In genomic region chr10:93859049-93859655, GRCh38 we compare ENCODE assay signal across 9 cellular contexts. TPM values are rescaled to one million over a fixed set of nuclear protein-coding genes. Genes with fewer than 3 reads are reported as not detected.
DNase-seq lines count a peak whose midpoint lies in the region; ATAC-seq, FAIRE-seq and TF ChIP-seq lines count a peak whose summit lies in the region.
"Had no signal": no experiment of that assay in that cellular context is flagged by ENCODE, and none has a peak within 500 bp of the region (broad histone marks: within the 10 kb centered on the region; RNA-seq: fewer than 3 reads in every experiment).

No MANE protein-coding gene starts in this region.

- no peak for TF ChIP-seq RAD21 in HepG2 (CRISPR knock-in tag; IDR thresholded peaks at IDR 0.05)

- CTCF ChIA-PET in HepG2 (lab: Yijun Ruan, JAX; ENCODE audit: low intra/inter-chr PET ratio, low total read pairs) = no interaction called here

- ATAC-seq in HepG2 (no peak), GM21367 (IDR thresholded peaks at IDR 0.05; ENCODE audit: unreplicated experiment) (no peak), GM18873 (IDR thresholded peaks at IDR 0.05; ENCODE audit: low FRiP score, unreplicated experiment) (no peak)

- no peaks in the 10 kb centered on the region for H4K20me1 ChIP-seq in HepG2 (ENCODE audit: insufficient read depth, low read length)

- peak; percentile 8 for DNase-seq in Caki2 (ENCODE audit: low read depth)
- peak; percentile 9 for DNase-seq in HT1080 (ENCODE audit: low read depth)
- DNase-seq in adipocyte (ENCODE audit: low read depth) = peak; percentile 66
- DNase-seq in HepG2 (ENCODE audit: low spot score) = no peak
- DNase-seq in NCI-H1092 (lab: John Stamatoyannopoulos, UW) = no peak
- DNase-seq in NCI-H128 (lab: John Stamatoyannopoulos, UW; ENCODE audit: unreplicated experiment) = no peak
- DNase-seq: KG1 had no signal

- TF ChIP-seq CTCF in HepG2 (CRISPR knock-in tag; IDR thresholded peaks at IDR 0.05) = 0 out of 2 replicates have a peak, but pooled peaks have one; percentile 20

- no peak for FAIRE-seq in HepG2 (lab: Jason Lieb, UNC)

- no TSS peak for BruUV-seq in HepG2 (replicated peaks; lab: Mats Ljungman, UMichigan)

- WGBS in HepG2 (ENCODE audit: low lambda C conversion rate) = 10% methylated on average over 3 of the region's 3 CpGs

- no peak overlapping the region for H2AFZ ChIP-seq in HepG2 (ENCODE audit: low read length)

- H3K9ac ChIP-seq in adipocyte (ENCODE audit: low read length) (no peak overlapping the region), HepG2 (ENCODE audit: insufficient read depth, low read depth, low read length) (no peak overlapping the region)

- H3K4me1 ChIP-seq in adipocyte (ENCODE audit: control insufficient read depth, insufficient read depth, low read length) (no peaks in the 10 kb centered on the region), HepG2 (ENCODE audit: insufficient read depth, low read length) (no peaks in the 10 kb centered on the region)

- TF ChIP-seq EP300 in HepG2 (IDR thresholded peaks at IDR 0.05; ENCODE audit: low read depth in 2 of 2, low read length in 2 of 2) (no peak), HepG2 (CRISPR knock-in tag; IDR thresholded peaks at IDR 0.05; ENCODE audit: borderline replicate concordance) (no peak)

- H3K4me3 ChIP-seq in adipocyte (ENCODE audit: low read length) (no peak overlapping the region), HepG2 (replicated peaks in 1 of 3; ENCODE audit: insufficient read depth in 1 of 3, low read depth in 2 of 3, low read length in 3 of 3) (no peak overlapping the region)

- POLR2A ChIA-PET in HepG2 (lab: Yijun Ruan, JAX) = no interaction called here

- H3K79me2 ChIP-seq in HepG2 (ENCODE audit: insufficient read depth, low read length) = no peaks in the 10 kb centered on the region

- H3K27ac ChIP-seq in HepG2 (ENCODE audit: extremely low read length, insufficient read depth, low read length) = no peak overlapping the region

- no peak for TF ChIP-seq POLR2A in HepG2 (IDR thresholded peaks at IDR 0.05; ENCODE audit: insufficient read depth in 1 of 2, low read depth in 2 of 2, low read length in 2 of 2)

- no peak overlapping the region for H3K4me2 ChIP-seq in HepG2 (ENCODE audit: low read depth, low read length)

- H3K27me3 ChIP-seq in adipocyte (replicated peaks; ENCODE audit: control insufficient read depth, insufficient read depth, low read length) = peaks cover 18% of the 10 kb centered on the region
- H3K27me3 ChIP-seq in HepG2 (ENCODE audit: control insufficient read depth in 1 of 2, insufficient read depth in 2 of 2, low read length in 2 of 2) = peaks cover 0 to 5% of the 10 kb centered on the region in 2 experiments; a peak in 1 of 5 replicates

- in situ Hi-C loops in Caki2 (cut with HindIII; ENCODE audit: low pct_unique_long_range_greater_than_20kb, low sequenced_read_pairs) = no loop called here
- in situ Hi-C loops in HepG2 (cut with HindIII; ENCODE audit: extremely low pct_ligation_motif_present, low pct_unique_long_range_greater_than_20kb) = no loop called here

- peaks cover 4% of the 10 kb centered on the region for H3K9me3 ChIP-seq in adipocyte (ENCODE audit: control insufficient read depth, low read length)
- no peaks in the 10 kb centered on the region for H3K9me3 ChIP-seq in HepG2 (ENCODE audit: low read length)

- H3K36me3 ChIP-seq in adipocyte (ENCODE audit: control insufficient read depth, insufficient read depth, low read length, severe bottlenecking) (no peaks in the 10 kb centered on the region), HepG2 (replicated peaks in 1 of 2; ENCODE audit: control insufficient read depth in 1 of 2, insufficient read depth in 2 of 2, low read length in 2 of 2) (no peaks in the 10 kb centered on the region)

- intact Hi-C loops in HepG2 (cut with micrococcal nuclease; ENCODE audit: unreplicated experiment) = no loop called here

TF ChIP-seq in HepG2, 621 proteins besides CTCF, POLR2A, EP300 and RAD21:
- TF ChIP-seq RFXANK (CRISPR knock-in tag; IDR thresholded peaks at IDR 0.05) = no peak
- TF ChIP-seq TEAD2 (CRISPR knock-in tag; IDR thresholded peaks at IDR 0.05) = no peak
- TF ChIP-seq ZNF224 (CRISPR knock-in tag; IDR thresholded peaks at IDR 0.05) = no peak
- TF ChIP-seq STAG1 (CRISPR knock-in tag; IDR thresholded peaks at IDR 0.05) = peak; percentile 42
- TF ChIP-seq ZNF562 (CRISPR knock-in tag; IDR thresholded peaks at IDR 0.05; ENCODE audit: borderline replicate concordance) = no peak
- TF ChIP-seq ZNF704 (CRISPR knock-in tag; IDR thresholded peaks at IDR 0.05; ENCODE audit: borderline replicate concordance) = no peak

RNA-seq across cellular contexts. Expression of gene SLC35G1, which starts 34.6 kb away (rescaled TPM):
- total RNA-seq in Caki2 (2014; rRNA removed; shearing (Covaris generic); ENCODE audit: low replicate concordance) = 0.49 and 1.3 TPM in 2 replicates
- 12.4 and 15.0 TPM in 2 replicates for total RNA-seq in HT1080 (2014; rRNA removed; shearing (Covaris generic))
- polyA plus RNA-seq in HT1080 (2015; cell fraction: cytosol; rRNA removed) = 13.4 TPM in 2 replicates
- 10.2 and 10.5 TPM in 2 replicates for polyA plus RNA-seq in HT1080 (2015; cell fraction: nucleus; rRNA removed)
- total RNA-seq in HepG2 (2016; rRNA removed; fragmentation: Illumina TruSeq; extraction: Trizol) = 3.5 and 4.5 TPM in 2 replicates
- total RNA-seq in HepG2 (2016; cell fraction: cytosol; rRNA removed; fragmentation: Illumina TruSeq; extraction: Trizol; ENCODE audit: low read depth) = 0.81 and 1.2 TPM in 2 replicates
- 4.2 and 4.8 TPM in 2 replicates for total RNA-seq in HepG2 (2016; cell fraction: insoluble cytoplasmic fraction; rRNA removed; fragmentation: Illumina TruSeq; extraction: Trizol)
- 3.2 and 3.4 TPM in 2 replicates for total RNA-seq in HepG2 (2016; cell fraction: membrane; rRNA removed; fragmentation: Illumina TruSeq; extraction: Trizol)
- 4.7 and 5.3 TPM in 2 replicates for total RNA-seq in HepG2 (2016; cell fraction: nucleus; rRNA removed; fragmentation: Illumina TruSeq; extraction: Trizol)
- 2.1 and 2.5 TPM in 2 replicates for polyA plus RNA-seq in HepG2 (2011; rRNA removed)
- polyA plus RNA-seq in HepG2 (2011; cell fraction: cytosol; rRNA removed) = 1.0 and 1.3 TPM in 2 replicates
- polyA plus RNA-seq in HepG2 (2011; cell fraction: nucleus; rRNA removed) = 1.2 and 1.4 TPM in 2 replicates
- polyA plus RNA-seq in HepG2 (2012) = 1.7 and 2.2 TPM in 2 replicates
- 1.3 and 1.4 TPM in 2 replicates for polyA plus RNA-seq in HepG2 (2016; cell fraction: cytosol; fragmentation: Illumina TruSeq; extraction: Trizol; ENCODE audit: low read depth)
- polyA plus RNA-seq in HepG2 (2016; cell fraction: insoluble cytoplasmic fraction; fragmentation: Illumina TruSeq; extraction: Trizol; ENCODE audit: low read depth) = 4.4 and 4.6 TPM in 2 replicates
- polyA plus RNA-seq in HepG2 (2016; cell fraction: membrane; fragmentation: Illumina TruSeq; extraction: Trizol; ENCODE audit: low read depth) = 2.9 and 3.0 TPM in 2 replicates
- 5.6 and 7.4 TPM in 2 replicates for polyA plus RNA-seq in HepG2 (2016; cell fraction: nucleus; fragmentation: Illumina TruSeq; extraction: Trizol; ENCODE audit: insufficient read depth, low read depth)
- 2.3 and 11.0 TPM in 2 replicates for polyA minus RNA-seq in HepG2 (2011; rRNA and poly(A)+ RNA removed; ENCODE audit: low replicate concordance)
- polyA minus RNA-seq in HepG2 (2011; cell fraction: cytosol; rRNA and poly(A)+ RNA removed) = 1.1 and 1.2 TPM in 2 replicates
- polyA minus RNA-seq in HepG2 (2011; cell fraction: nucleus; rRNA and poly(A)+ RNA removed) = 3.1 and 4.0 TPM in 2 replicates

Comparison
In these comparisons a context has a peak if more than half of its experiments do, and no peak if none do; other contexts are left out.
1. DNase-seq: peak in Caki2 (single experiment), HT1080 (single experiment) and adipocyte (single experiment); none in HepG2 (single experiment), NCI-H1092 (single experiment) and NCI-H128 (single experiment).